Comparison of ENCODE assay signal across 35 cellular contexts in the genomic region with DNA sequence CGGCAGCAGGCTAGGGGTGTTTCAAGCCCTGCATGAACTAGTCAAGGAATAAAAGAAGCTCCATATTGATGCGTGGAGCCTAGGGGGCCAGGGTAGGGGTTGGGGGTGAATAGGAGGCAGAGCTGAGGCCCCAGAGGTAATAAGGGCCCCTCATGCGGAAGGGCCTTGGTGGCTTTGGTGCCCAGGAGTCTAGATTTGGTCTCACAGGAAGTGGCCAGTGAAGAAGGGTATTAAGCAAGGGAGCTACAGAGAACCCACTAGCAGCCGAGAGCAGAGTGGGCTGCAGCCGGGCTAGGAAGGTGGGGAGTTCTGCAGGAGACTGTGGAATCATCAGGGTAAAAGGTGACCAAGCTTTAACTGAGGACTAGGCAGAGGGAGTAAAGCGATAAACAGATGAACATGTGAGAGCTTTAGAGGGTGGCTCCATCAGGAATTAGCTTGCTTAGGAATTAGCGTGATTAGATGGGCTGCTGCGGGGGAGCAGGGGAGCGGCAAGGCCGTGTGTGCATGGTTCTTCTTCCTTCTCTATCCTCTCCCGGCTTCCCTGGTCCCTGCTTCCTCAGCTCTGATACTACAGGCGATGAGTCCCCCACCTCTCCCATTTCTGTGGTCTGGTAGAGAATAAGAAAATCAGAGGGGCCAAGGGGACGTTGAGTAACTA. TPM values are rescaled to one million over a fixed set of nuclear protein-coding genes. Genes with fewer than 3 reads are reported as not detected.
"Had no signal": no experiment of that assay in that cellular context is flagged by ENCODE, and none has a peak within 500 bp of the region (broad histone marks: within the 10 kb centered on the region; RNA-seq: fewer than 3 reads in every experiment).

No MANE protein-coding gene starts in this region.

- DNase-seq: activated CD4-positive, alpha-beta T cell treated with anti-CD3 and anti-CD28 coated beads, Interleukin-2, amount 50 U/mL, for 1 hour; activated CD8-positive, alpha-beta memory T cell treated with anti-CD3 and anti-CD28 coated beads, Interleukin-2, amount 10 ng/mL, durations not matched to agents 7 days and 5 days; activated CD8-positive, alpha-beta T cell treated with anti-CD3 and anti-CD28 coated beads, Interleukin-2, amount 10 ng/mL, durations not matched to agents 7 days and 5 days; activated naive CD8-positive, alpha-beta T cell treated with anti-CD3 and anti-CD28 coated beads, Interleukin-2, amount 50 U/mL, for 24 hours; activated T-cell treated with anti-CD3 and anti-CD28 coated beads, Interleukin-2, amount 50 U/mL, for 48 hours; amygdala; central memory CD4-positive, alpha-beta T cell; foreskin melanocyte; heart right ventricle; kidney glomerular epithelial cell; lower lobe of right lung; mucosa of descending colon; nucleus accumbens; pancreas; retina; stimulated activated CD4-positive, alpha-beta T cell treated with anti-CD3 and anti-CD28 coated beads, Interleukin-4, amount 100 ng/mL, for 24 hours; stimulated activated naive CD8-positive, alpha-beta T cell treated with anti-CD3 and anti-CD28 coated beads, Interleukin-15, amount 100 ng/mL, for 72 hours; substantia nigra; T1000 had no signal

- H3K4me1 Mint-ChIP-seq: activated naive CD4-positive, alpha-beta T cell treated with anti-CD3 and anti-CD28 coated beads, Interleukin-2, amount 50 U/mL, for 24 hours; nephron; WTC11 had no signal

- H3K27me3 ChIP-seq: breast epithelium, esophagus muscularis mucosa, heart right ventricle, pancreas, vagina had no signal

- H3K36me3 ChIP-seq: breast epithelium, esophagus muscularis mucosa, heart right ventricle, lower lobe of right lung, pancreas, prostate gland, vagina had no signal

- H3K4me1 ChIP-seq: breast epithelium, lower lobe of right lung, pancreas, prostate gland, vagina had no signal

- H3K9me3 ChIP-seq: breast epithelium, esophagus muscularis mucosa, heart right ventricle, lower lobe of right lung, mucosa of descending colon, pancreas, prostate gland, vagina had no signal

- ATAC-seq: activated CD8-positive, alpha-beta memory T cell treated with anti-CD3 and anti-CD28 coated beads, Interleukin-2, amount 10 ng/mL, durations not matched to agents 7 days and 5 days; activated CD8-positive, alpha-beta T cell treated with anti-CD3 and anti-CD28 coated beads, Interleukin-2, amount 10 ng/mL, durations not matched to agents 7 days and 5 days; activated naive CD8-positive, alpha-beta T cell treated with anti-CD3 and anti-CD28 coated beads, Interleukin-2, amount 50 U/mL, for 24 hours; left lobe of liver; lower lobe of right lung; mucosa of descending colon; pancreas; sciatic nerve; stimulated activated effector memory CD8-positive, alpha-beta T cell treated with anti-CD3 and anti-CD28 coated beads, Interleukin-12 subunit alpha, Interleukin-12 subunit beta, amount 100 ng/mL, for 72 hours; stimulated activated naive CD8-positive, alpha-beta T cell treated with anti-CD3 and anti-CD28 coated beads, Interleukin-15, amount 100 ng/mL, for 72 hours had no signal

- H3K4me3 ChIP-seq: breast epithelium, esophagus muscularis mucosa, heart right ventricle, lower lobe of right lung, mucosa of descending colon, pancreas, prostate gland, skin epidermis, vagina had no signal

- H3K4me3 Mint-ChIP-seq: activated CD8-positive, alpha-beta memory T cell treated with anti-CD3 and anti-CD28 coated beads, Interleukin-2, amount 10 ng/mL, durations not matched to agents 7 days and 5 days; activated CD8-positive, alpha-beta T cell treated with anti-CD3 and anti-CD28 coated beads, Interleukin-2, amount 10 ng/mL, durations not matched to agents 7 days and 5 days; activated naive CD4-positive, alpha-beta T cell treated with anti-CD3 and anti-CD28 coated beads, Interleukin-2, amount 50 U/mL, for 24 hours; activated naive CD8-positive, alpha-beta T cell treated with anti-CD3 and anti-CD28 coated beads, Interleukin-2, amount 50 U/mL, for 24 hours; nephron; stimulated activated effector memory CD8-positive, alpha-beta T cell treated with anti-CD3 and anti-CD28 coated beads, Interleukin-12 subunit alpha, Interleukin-12 subunit beta, amount 100 ng/mL, for 72 hours; stimulated activated naive CD8-positive, alpha-beta T cell treated with anti-CD3 and anti-CD28 coated beads, Interleukin-15, amount 100 ng/mL, for 72 hours; type B pancreatic cell; WTC11 had no signal

- FAIRE-seq: pancreas had no signal

- H3K27ac Mint-ChIP-seq: activated CD8-positive, alpha-beta memory T cell treated with anti-CD3 and anti-CD28 coated beads, Interleukin-2, amount 10 ng/mL, durations not matched to agents 7 days and 5 days; activated CD8-positive, alpha-beta T cell treated with anti-CD3 and anti-CD28 coated beads, Interleukin-2, amount 10 ng/mL, durations not matched to agents 7 days and 5 days; activated naive CD4-positive, alpha-beta T cell treated with anti-CD3 and anti-CD28 coated beads, Interleukin-2, amount 50 U/mL, for 24 hours; activated naive CD8-positive, alpha-beta T cell treated with anti-CD3 and anti-CD28 coated beads, Interleukin-2, amount 50 U/mL, for 24 hours; activated T-helper 2 cell treated with anti-CD3 and anti-CD28 coated beads, Interferon-gamma antibody, Interleukin-2, Interleukin-4, amounts not matched to agents 10 μg/mL and 5 μg/mL and 100 μg/mL, durations not matched to agents 14 hours and 24 hours and 36 hours; nephron; stimulated activated effector memory CD8-positive, alpha-beta T cell treated with anti-CD3 and anti-CD28 coated beads, Interleukin-12 subunit alpha, Interleukin-12 subunit beta, amount 100 ng/mL, for 72 hours; stimulated activated naive CD8-positive, alpha-beta T cell treated with anti-CD3 and anti-CD28 coated beads, Interleukin-15, amount 100 ng/mL, for 72 hours; type B pancreatic cell; WTC11 had no signal

- H3K27ac ChIP-seq: breast epithelium, esophagus muscularis mucosa, lower lobe of right lung, pancreas, prostate gland, vagina had no signal

- H3K9me3 Mint-ChIP-seq: activated naive CD4-positive, alpha-beta T cell treated with anti-CD3 and anti-CD28 coated beads, Interleukin-2, amount 50 U/mL, for 24 hours; activated naive CD8-positive, alpha-beta T cell treated with anti-CD3 and anti-CD28 coated beads, Interleukin-2, amount 50 U/mL, for 24 hours; activated T-helper 2 cell treated with anti-CD3 and anti-CD28 coated beads, Interferon-gamma antibody, Interleukin-2, Interleukin-4, amounts not matched to agents 10 μg/mL and 5 μg/mL and 100 μg/mL, durations not matched to agents 14 hours and 24 hours and 36 hours; nephron; stimulated activated effector memory CD8-positive, alpha-beta T cell treated with anti-CD3 and anti-CD28 coated beads, Interleukin-12 subunit alpha, Interleukin-12 subunit beta, amount 100 ng/mL, for 72 hours; stimulated activated naive CD8-positive, alpha-beta T cell treated with anti-CD3 and anti-CD28 coated beads, Interleukin-15, amount 100 ng/mL, for 72 hours; type B pancreatic cell; WTC11 had no signal

- H3K27me3 Mint-ChIP-seq: activated CD8-positive, alpha-beta memory T cell treated with anti-CD3 and anti-CD28 coated beads, Interleukin-2, amount 10 ng/mL, durations not matched to agents 7 days and 5 days; activated naive CD4-positive, alpha-beta T cell treated with anti-CD3 and anti-CD28 coated beads, Interleukin-2, amount 50 U/mL, for 24 hours; activated naive CD8-positive, alpha-beta T cell treated with anti-CD3 and anti-CD28 coated beads, Interleukin-2, amount 50 U/mL, for 24 hours; stimulated activated naive CD8-positive, alpha-beta T cell treated with anti-CD3 and anti-CD28 coated beads, Interleukin-15, amount 100 ng/mL, for 72 hours had no signal

- H3K36me3 Mint-ChIP-seq: type B pancreatic cell, WTC11 had no signal

RNA-seq across cellular contexts. Expression of a gene that starts 9.8 kb away (rescaled TPM):
- total RNA-seq: myocyte had no signal

RNA-seq across cellular contexts. Expression of a gene that starts 10.0 kb away (rescaled TPM):
- total RNA-seq: myocyte had no signal

RNA-seq across cellular contexts. Expression of a gene that starts 30.0 kb away (rescaled TPM):
- total RNA-seq: activated CD8-positive, alpha-beta memory T cell treated with anti-CD3 and anti-CD28 coated beads, Interleukin-2, amount 10 ng/mL, durations not matched to agents 7 days and 5 days; activated CD8-positive, alpha-beta T cell treated with anti-CD3 and anti-CD28 coated beads, Interleukin-2, amount 10 ng/mL, durations not matched to agents 7 days and 5 days; activated T-helper 2 cell treated with anti-CD3 and anti-CD28 coated beads, Interferon-gamma antibody, Interleukin-2, Interleukin-4, amounts not matched to agents 10 μg/mL and 5 μg/mL and 100 μg/mL, durations not matched to agents 14 hours and 24 hours and 36 hours; glomerular endothelial cell; T-helper 1 cell treated with Interleukin-12 subunit alpha and Interleukin-12 subunit beta and Interleukin-4 antibody, amounts not matched to agents 30 ng/mL and 1 ng/mL, for 36 hours; vagina had no signal
